ENCODE assay signal across 24 cellular contexts in the genomic region with DNA sequence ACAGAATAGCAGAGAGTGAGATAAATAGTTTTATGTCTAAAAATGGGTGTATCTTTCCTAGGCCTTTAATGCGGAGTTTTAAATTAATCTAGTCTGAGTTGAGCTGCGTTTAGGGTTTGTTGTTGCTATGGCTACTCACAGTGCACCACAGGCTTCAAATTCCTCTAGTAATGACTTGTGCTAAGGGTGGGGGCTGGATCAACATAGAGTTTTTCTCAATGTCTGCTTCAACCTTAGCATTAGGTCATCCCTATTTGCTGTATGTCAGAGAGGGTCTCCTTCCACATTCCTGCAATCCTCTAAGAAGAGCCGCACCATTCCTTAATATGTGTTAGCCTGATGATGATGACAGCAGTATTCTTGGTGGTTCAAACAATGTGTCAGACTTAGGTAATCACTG.
DNase-seq lines count a peak whose midpoint lies in the region; ATAC-seq, FAIRE-seq and TF ChIP-seq lines count a peak whose summit lies in the region.
"Had no signal": no experiment of that assay in that cellular context is flagged by ENCODE, and none has a peak within 500 bp of the region (broad histone marks: within the 10 kb centered on the region; RNA-seq: fewer than 3 reads in every experiment).

No MANE protein-coding gene starts in this region.

- H3K9me3 Mint-ChIP-seq in chondrocyte (ENCODE audit: low read depth) = no peaks in the 10 kb centered on the region
- H3K9me3 Mint-ChIP-seq: activated CD4-positive, alpha-beta memory T cell treated with anti-CD3 and anti-CD28 coated beads, Interleukin-2, amount 10 ng/mL, durations not matched to agents 7 days and 5 days; activated T-helper 17 cell treated with anti-CD3 and anti-CD28 coated beads, Interleukin-2, amount 50 U/mL, for 72 hours had no signal

- no peaks in the 10 kb centered on the region for H3K36me3 Mint-ChIP-seq in chondrocyte (ENCODE audit: low read depth)

- no peaks in the 10 kb centered on the region for H3K27me3 Mint-ChIP-seq in chondrocyte (ENCODE audit: low read depth)
- H3K27me3 Mint-ChIP-seq: activated T-helper 17 cell treated with anti-CD3 and anti-CD28 coated beads, Interleukin-2, amount 50 U/mL, for 72 hours had no signal

- DNase-seq in RCC 7860 (ENCODE audit: low spot score) = peak; percentile 3
- DNase-seq in chondrocyte (ENCODE audit: low spot score) = no peak
- peak; percentile 50 for DNase-seq in kidney epithelial cell (ENCODE audit: low read depth)
- DNase-seq in urothelium cell line (ENCODE audit: low spot score) = peak; percentile 27
- no peak for DNase-seq in activated CD8-positive, alpha-beta memory T cell treated with anti-CD3 and anti-CD28 coated beads, Interleukin-2, amount 50 U/mL, for 4 hours
- DNase-seq: activated CD4-positive, alpha-beta memory T cell treated with anti-CD3 and anti-CD28 coated beads, Interleukin-2, amount 10 ng/mL, durations not matched to agents 7 days and 5 days; activated CD4-positive, CD25-positive, alpha-beta regulatory T cell treated with anti-CD3 and anti-CD28 coated beads, Interleukin-2, amount 50 U/mL, for 72 hours; activated naive CD4-positive, alpha-beta T cell treated with anti-CD3 and anti-CD28 coated beads, Interleukin-2, amount 50 U/mL, for 16 hours; amniotic stem cell; caudate nucleus; glutamatergic neuron; left colon; NCI-H1048; NCI-H187; NCI-H2171; NCI-H524; SJCRH30; stimulated activated naive CD4-positive, alpha-beta T cell treated with Interleukin-2 at 50 U/mL for 16 hours; uterus had no signal

- ATAC-seq in GM21786 (IDR thresholded peaks at IDR 0.05; ENCODE audit: unreplicated experiment) (no peak), GM18502 (IDR thresholded peaks at IDR 0.05; ENCODE audit: poor library complexity, unreplicated experiment) (no peak)
- ATAC-seq: activated T-helper 17 cell treated with anti-CD3 and anti-CD28 coated beads, Interleukin-2, amount 50 U/mL, for 72 hours; left colon; Panc1 had no signal

- H3K4me1 Mint-ChIP-seq in chondrocyte (ENCODE audit: low read depth) = peaks cover 21% of the 10 kb centered on the region
- H3K4me1 Mint-ChIP-seq: activated CD4-positive, alpha-beta memory T cell treated with anti-CD3 and anti-CD28 coated beads, Interleukin-2, amount 10 ng/mL, durations not matched to agents 7 days and 5 days; activated T-helper 17 cell treated with anti-CD3 and anti-CD28 coated beads, Interleukin-2, amount 50 U/mL, for 72 hours had no signal

- H3K27me3 ChIP-seq in kidney epithelial cell (ENCODE audit: control insufficient read depth, insufficient read depth, low read length) = no peaks in the 10 kb centered on the region
- H3K27me3 ChIP-seq: SJCRH30, uterus had no signal

- no peaks in the 10 kb centered on the region for H3K36me3 ChIP-seq in kidney epithelial cell (ENCODE audit: control insufficient read depth, insufficient read depth, low read length)
- H3K36me3 ChIP-seq: prostate gland, SJCRH30, uterus had no signal

- no peak overlapping the region for H3K4me3 Mint-ChIP-seq in chondrocyte (ENCODE audit: unreplicated experiment)
- H3K4me3 Mint-ChIP-seq: activated CD4-positive, alpha-beta memory T cell treated with anti-CD3 and anti-CD28 coated beads, Interleukin-2, amount 10 ng/mL, durations not matched to agents 7 days and 5 days; activated T-helper 17 cell treated with anti-CD3 and anti-CD28 coated beads, Interleukin-2, amount 50 U/mL, for 72 hours had no signal

- TF ChIP-seq CTCF in chondrocyte (IDR thresholded peaks at IDR 0.05) = no peak
- TF ChIP-seq CTCF in kidney epithelial cell (IDR thresholded peaks at IDR 0.05; ENCODE audit: insufficient read depth, low read length, poor library complexity, severe bottlenecking) = no peak

- peak overlapping the region; percentile 95 for H3K27ac Mint-ChIP-seq in chondrocyte (ENCODE audit: unreplicated experiment)
- H3K27ac Mint-ChIP-seq: activated CD4-positive, alpha-beta memory T cell treated with anti-CD3 and anti-CD28 coated beads, Interleukin-2, amount 10 ng/mL, durations not matched to agents 7 days and 5 days; activated T-helper 17 cell treated with anti-CD3 and anti-CD28 coated beads, Interleukin-2, amount 50 U/mL, for 72 hours had no signal

- FAIRE-seq in RCC 7860 (lab: Jason Lieb, UNC) (no peak), urothelium cell line (lab: Jason Lieb, UNC) (peak; percentile 35)

- no peak overlapping the region for H3K4me3 ChIP-seq in kidney epithelial cell (ENCODE audit: low read depth, low read length)
- H3K4me3 ChIP-seq: prostate gland, SJCRH30, uterus had no signal

Comparison
In these comparisons a context has a peak if more than half of its experiments do, and no peak if none do; other contexts are left out.
1. DNase-seq: peak in RCC 7860 (single experiment), kidney epithelial cell (single experiment) and urothelium cell line (single experiment); none in chondrocyte (single experiment) and activated CD8-positive, alpha-beta memory T cell treated with anti-CD3 and anti-CD28 coated beads, Interleukin-2, amount 50 U/mL, for 4 hours (single experiment).